Comparison of ENCODE assay signal across 16 cellular contexts in the genomic region with DNA sequence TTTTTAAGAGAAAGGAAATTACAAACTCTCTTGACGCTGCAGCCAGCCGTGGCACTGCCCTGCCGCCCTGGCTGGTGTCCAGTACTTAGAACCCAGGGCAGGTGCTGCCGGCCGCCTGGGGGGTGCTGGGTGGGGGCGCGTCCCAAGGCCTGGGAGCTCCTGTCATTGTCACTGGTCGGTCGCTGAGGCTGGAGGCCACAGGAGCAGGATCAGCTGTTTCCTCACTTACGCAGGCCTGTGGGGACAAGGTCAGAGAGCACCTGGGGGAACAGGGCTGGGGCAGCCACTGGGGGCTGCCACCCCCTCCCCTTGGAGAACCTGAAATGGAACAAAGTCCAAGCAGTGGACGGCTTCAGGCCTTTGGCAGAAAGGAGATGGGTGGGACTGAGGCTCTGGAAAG. TPM values are rescaled to one million over a fixed set of nuclear protein-coding genes. Genes with fewer than 3 reads are reported as not detected.
"Had no signal": no experiment of that assay in that cellular context is flagged by ENCODE, and none has a peak within 500 bp of the region (broad histone marks: within the 10 kb centered on the region; RNA-seq: fewer than 3 reads in every experiment).

No MANE protein-coding gene starts in this region.

- H3K27ac ChIP-seq: adrenal gland, breast epithelium, coronary artery, esophagus squamous epithelium, parathyroid adenoma, thoracic aorta, WERI-Rb-1 had no signal

- H3K36me3 ChIP-seq: adrenal gland, breast epithelium, esophagus squamous epithelium, spleen, thoracic aorta, WERI-Rb-1 had no signal

- DNase-seq: activated CD4-positive, alpha-beta T cell treated with anti-CD3 and anti-CD28 coated beads, Interleukin-2, amount 50 U/mL, for 48 hours; activated gamma-delta T cell treated with Interleukin-2 at 50 U/mL for 16 hours; adrenal gland; effector CD8-positive, alpha-beta T cell; esophagus squamous epithelium; mesendoderm; naive thymus-derived CD8-positive, alpha-beta T cell; spleen; stimulated activated naive B cell treated with anti-CD40 and anti-IgM and Interleukin-4, amounts not matched to agents 10 μg/mL and 1 μg/mL and 100 μg/mL, for 72 hours; WERI-Rb-1 had no signal

- H3K4me3 ChIP-seq: adrenal gland, breast epithelium, coronary artery, esophagus squamous epithelium, spleen, thoracic aorta had no signal

- FAIRE-seq: astrocyte had no signal

- H3K9ac ChIP-seq: parathyroid adenoma had no signal

- H3K4me1 ChIP-seq: adrenal gland, breast epithelium, esophagus squamous epithelium, parathyroid adenoma had no signal

- H3K27me3 ChIP-seq: adrenal gland had no signal

- H3K9me3 ChIP-seq: adrenal gland, breast epithelium, esophagus squamous epithelium, spleen, thoracic aorta had no signal

- H2AFZ ChIP-seq: parathyroid adenoma had no signal

RNA-seq across cellular contexts. Expression of a gene that starts 5.6 kb away (rescaled TPM):
- polyA plus RNA-seq: liver had no signal

RNA-seq across cellular contexts. Expression of a gene that starts 13.0 kb away (rescaled TPM):
- polyA plus RNA-seq: liver; naive thymus-derived CD8-positive, alpha-beta T cell had no signal

RNA-seq across cellular contexts. Expression of a gene that starts 51.7 kb away (rescaled TPM):
- polyA plus RNA-seq: liver; naive thymus-derived CD8-positive, alpha-beta T cell had no signal
